ENCODE assay signal across 20 cellular contexts in genomic region chr1:27042670-27043069, GRCh38. TPM values are rescaled to one million over a fixed set of nuclear protein-coding genes. Genes with fewer than 3 reads are reported as not detected.
"Had no signal": no experiment of that assay in that cellular context is flagged by ENCODE, and none has a peak within 500 bp of the region (broad histone marks: within the 10 kb centered on the region; RNA-seq: fewer than 3 reads in every experiment).

No MANE protein-coding gene starts in this region.

- H3K36me3 Mint-ChIP-seq: naive thymus-derived CD4-positive, alpha-beta T cell had no signal

- H3K27me3 Mint-ChIP-seq: naive thymus-derived CD4-positive, alpha-beta T cell had no signal

- H3K4me3 ChIP-seq: dorsolateral prefrontal cortex, heart left ventricle, sigmoid colon, skin epidermis, stomach, thoracic aorta, transverse colon had no signal

- H3K4me3 Mint-ChIP-seq: naive thymus-derived CD4-positive, alpha-beta T cell; nephron progenitor cell had no signal

- H3K9me3 ChIP-seq: heart left ventricle, neutrophil, sigmoid colon, stomach, thoracic aorta, transverse colon had no signal

- H3K9me3 Mint-ChIP-seq: naive thymus-derived CD4-positive, alpha-beta T cell; nephron progenitor cell had no signal

- H3K27ac Mint-ChIP-seq: naive thymus-derived CD4-positive, alpha-beta T cell had no signal

- H3K27me3 ChIP-seq: dorsolateral prefrontal cortex, heart left ventricle, neutrophil, sigmoid colon, stomach, transverse colon had no signal

- DNase-seq: cortex of kidney; dorsolateral prefrontal cortex; effector CD8-positive, alpha-beta T cell; heart left ventricle; hippocampal formation; islet precursor cell; mammary epithelial cell; naive thymus-derived CD4-positive, alpha-beta T cell; nephron progenitor cell; sigmoid colon; stimulated activated CD4-positive, alpha-beta T cell treated with anti-CD3 and anti-CD28 coated beads, Interleukin-2, amount 100 ng/mL, for 24 hours; stimulated activated CD4-positive, alpha-beta T cell treated with anti-CD3 and anti-CD28 coated beads, Interleukin-4, amount 100 ng/mL, for 4 hours; stimulated activated naive CD4-positive, alpha-beta T cell; stomach; substantia nigra; transverse colon had no signal

- H3K27ac ChIP-seq: dorsolateral prefrontal cortex, heart left ventricle, neutrophil, sigmoid colon, skin epidermis, stomach, thoracic aorta, transverse colon had no signal

- H3K36me3 ChIP-seq: heart left ventricle, neutrophil, sigmoid colon, stomach, thoracic aorta, transverse colon had no signal

RNA-seq across cellular contexts. Expression of gene TENT5B, which starts 30.0 kb away (rescaled TPM):
- total RNA-seq: frontal cortex had no signal
